20 cellular contexts compared by ENCODE assay signal in genomic region chr1:82994866-82995370, GRCh38.
"Had no signal": no experiment of that assay in that cellular context is flagged by ENCODE, and none has a peak within 500 bp of the region (broad histone marks: within the 10 kb centered on the region; RNA-seq: fewer than 3 reads in every experiment).

No MANE protein-coding gene starts in this region.

- H3K4me1 Mint-ChIP-seq: activated CD8-positive, alpha-beta memory T cell treated with anti-CD3 and anti-CD28 coated beads, Interleukin-2, amount 10 ng/mL, durations not matched to agents 7 days and 5 days; immature natural killer cell had no signal

- H3K27me3 Mint-ChIP-seq: activated CD4-positive, alpha-beta memory T cell treated with anti-CD3 and anti-CD28 coated beads for 36 hours; activated CD8-positive, alpha-beta memory T cell treated with anti-CD3 and anti-CD28 coated beads, Interleukin-2, amount 10 ng/mL, durations not matched to agents 7 days and 5 days; stimulated activated naive CD8-positive, alpha-beta T cell treated with anti-CD3 and anti-CD28 coated beads, Interleukin-15, Interleukin-2, amounts not matched to agents 100 ng/mL and 50 ng/mL, for 24 hours had no signal

- H3K27me3 ChIP-seq: adrenal gland, cardiac muscle cell, spleen, vagina had no signal

- H3K4me3 ChIP-seq: adrenal gland, cardiac muscle cell, lower lobe of right lung, prostate gland, spleen, thoracic aorta, vagina had no signal

- H3K9me3 Mint-ChIP-seq: activated T-helper 2 cell treated with anti-CD3 and anti-CD28 coated beads, Interferon-gamma antibody, Interleukin-2, Interleukin-4, amounts not matched to agents 10 μg/mL and 5 μg/mL and 100 μg/mL, durations not matched to agents 14 hours and 24 hours and 36 hours had no signal

- FAIRE-seq: colon, endometrium had no signal

- H3K36me3 Mint-ChIP-seq: activated CD4-positive, alpha-beta memory T cell treated with anti-CD3 and anti-CD28 coated beads for 36 hours; activated CD8-positive, alpha-beta memory T cell treated with anti-CD3 and anti-CD28 coated beads, Interleukin-2, amount 10 ng/mL, durations not matched to agents 7 days and 5 days; immature natural killer cell; mesothelial cell of epicardium had no signal

- H3K9me3 ChIP-seq: adrenal gland, lower lobe of right lung, prostate gland, thoracic aorta, vagina had no signal

- H3K27ac Mint-ChIP-seq: activated CD4-positive, alpha-beta memory T cell treated with anti-CD3 and anti-CD28 coated beads for 36 hours; activated CD8-positive, alpha-beta memory T cell treated with anti-CD3 and anti-CD28 coated beads, Interleukin-2, amount 10 ng/mL, durations not matched to agents 7 days and 5 days; activated naive CD4-positive, alpha-beta T cell treated with anti-CD3 and anti-CD28 coated beads for 36 hours; activated T-helper 2 cell treated with anti-CD3 and anti-CD28 coated beads, Interferon-gamma antibody, Interleukin-2, Interleukin-4, amounts not matched to agents 10 μg/mL and 5 μg/mL and 100 μg/mL, durations not matched to agents 14 hours and 24 hours and 36 hours; immature natural killer cell; mesothelial cell of epicardium; stimulated activated naive CD8-positive, alpha-beta T cell treated with anti-CD3 and anti-CD28 coated beads, Interleukin-15, Interleukin-2, amounts not matched to agents 100 ng/mL and 50 ng/mL, for 24 hours had no signal

- H3K4me3 Mint-ChIP-seq: activated CD4-positive, alpha-beta memory T cell treated with anti-CD3 and anti-CD28 coated beads for 36 hours; activated CD8-positive, alpha-beta memory T cell treated with anti-CD3 and anti-CD28 coated beads, Interleukin-2, amount 10 ng/mL, durations not matched to agents 7 days and 5 days; activated naive CD4-positive, alpha-beta T cell treated with anti-CD3 and anti-CD28 coated beads for 36 hours; immature natural killer cell; mesothelial cell of epicardium; stimulated activated naive CD8-positive, alpha-beta T cell treated with anti-CD3 and anti-CD28 coated beads, Interleukin-15, Interleukin-2, amounts not matched to agents 100 ng/mL and 50 ng/mL, for 24 hours had no signal

- H3K36me3 ChIP-seq: adrenal gland, cardiac muscle cell, lower lobe of right lung, prostate gland, spleen, thoracic aorta, vagina had no signal

- H3K4me1 ChIP-seq: adrenal gland, lower lobe of right lung, prostate gland, spleen, vagina had no signal

- ATAC-seq: activated CD8-positive, alpha-beta memory T cell treated with anti-CD3 and anti-CD28 coated beads, Interleukin-2, amount 10 ng/mL, durations not matched to agents 7 days and 5 days; lower lobe of right lung had no signal

- H3K27ac ChIP-seq: adrenal gland, cardiac muscle cell, lower lobe of right lung, prostate gland, spleen, thoracic aorta, vagina had no signal

- DNase-seq: activated CD4-positive, alpha-beta memory T cell treated with anti-CD3 and anti-CD28 coated beads for 36 hours; activated CD8-positive, alpha-beta memory T cell treated with anti-CD3 and anti-CD28 coated beads, Interleukin-2, amount 10 ng/mL, durations not matched to agents 7 days and 5 days; activated naive CD4-positive, alpha-beta T cell treated with anti-CD3 and anti-CD28 coated beads for 36 hours; activated T-cell treated with anti-CD3 and anti-CD28 coated beads, Interleukin-2, amount 50 U/mL, for 1 hour; adrenal gland; foreskin melanocyte; head of caudate nucleus; immature natural killer cell; lower lobe of right lung; right cardiac atrium; spleen had no signal
